Comparison of ENCODE assay signal across 8 cellular contexts in the genomic region with DNA sequence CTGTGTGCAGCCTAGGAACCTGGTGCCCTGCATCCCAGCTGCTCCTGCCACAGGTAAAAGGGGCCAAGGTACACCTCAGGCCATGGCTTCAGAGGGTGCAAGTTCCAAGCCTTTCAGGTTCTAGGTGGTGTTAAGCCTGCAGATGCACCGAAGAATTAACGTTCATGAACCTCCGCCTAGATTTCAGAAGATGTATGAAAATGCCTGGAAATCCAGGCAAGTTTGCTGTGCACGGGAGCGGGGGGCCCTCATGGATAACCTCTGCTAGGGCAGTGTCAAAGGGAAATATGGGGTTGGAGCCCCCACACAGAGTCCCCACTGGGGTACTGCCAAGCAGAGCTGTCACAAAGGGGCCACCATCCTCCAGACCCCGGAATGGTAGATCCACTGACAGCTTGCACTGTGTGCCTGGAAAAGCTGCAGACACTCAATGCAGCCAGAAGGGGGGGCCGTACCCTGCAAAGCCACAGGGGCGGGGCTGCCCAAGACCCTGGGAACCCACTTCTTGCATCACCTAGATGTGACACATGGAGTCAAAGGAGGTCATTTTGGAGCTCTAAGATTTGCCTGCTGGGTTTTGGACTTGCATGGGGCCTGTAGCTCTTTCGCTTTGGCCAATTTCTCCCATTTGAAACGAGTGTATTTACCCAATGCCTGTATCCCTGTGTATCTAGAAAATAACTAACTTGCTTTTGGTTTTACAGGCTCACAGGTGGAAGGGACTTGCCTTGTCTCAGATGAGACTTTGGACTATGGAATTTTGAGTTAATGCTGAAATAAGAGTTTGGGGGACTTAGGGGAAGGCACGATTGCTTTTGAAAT.
A peak's percentile ranks its signal among the peaks of the same experiment; 100 is the strongest.
DNase-seq lines count a peak whose midpoint lies in the region; ATAC-seq and TF ChIP-seq lines count a peak whose summit lies in the region.
"Not testable (repeated sequence)": the region's sequence is repeated elsewhere in the genome, so short reads cannot be mapped to it uniquely, and the experiment has no call there.

No MANE protein-coding gene starts in this region.

- H3K4me3 Mint-ChIP-seq in WTC11, result not testable (repeated sequence)

- H3K4me1 Mint-ChIP-seq in WTC11, result peaks cover 28% of the 10 kb centered on the region

- peaks cover 34% of the 10 kb centered on the region for H3K36me3 Mint-ChIP-seq in WTC11

- TF ChIP-seq POLR2A in gastrocnemius medialis (IDR thresholded peaks at IDR 0.05); transverse colon (IDR thresholded peaks at IDR 0.05): not testable (repeated sequence)

- CTCF ChIA-PET in WTC11 (lab: Charles Lee), result interaction anchor here (0.6 kb wide), 1 partner anchor 191 kb away, joined by 3 read pairs; no protein-coding TSS in a partner anchor

- H3K27ac ChIP-seq in ascending aorta, lower lobe of right lung, gastrocnemius medialis, transverse colon: not testable (repeated sequence)

- POLR2A ChIA-PET in WTC11 (lab: Charles Lee), result not testable (repeated sequence)

- DNase-seq in Daoy (ENCODE audit: low read depth) (peak; percentile 61), LHCN-M2 (ENCODE audit: low read depth) (peak; percentile 45), WTC11 (ENCODE audit: low spot score) (peak; percentile 94), ascending aorta (ENCODE audit: low spot score in 2 of 2) (peak in 1 of 2 donors; percentile 80), fibroblast of villous mesenchyme (ENCODE audit: low read depth) (peak; percentile 71), lower lobe of right lung (peak; percentile 71), gastrocnemius medialis (peak in 1 of 2 donors; percentile 28)
- not testable (repeated sequence) for DNase-seq in transverse colon

- H3K27me3 Mint-ChIP-seq in WTC11 (ENCODE audit: low read depth), result peaks cover 20% of the 10 kb centered on the region

- H3K27me3 ChIP-seq in ascending aorta; lower lobe of right lung (ENCODE audit: low read depth); gastrocnemius medialis; transverse colon: not testable (repeated sequence)

- not testable (repeated sequence) for TF ChIP-seq EP300 in transverse colon (IDR thresholded peaks at IDR 0.05; ENCODE audit: low read depth)

- H3K4me3 ChIP-seq in ascending aorta; fibroblast of villous mesenchyme (ENCODE audit: low read depth, low read length); lower lobe of right lung; gastrocnemius medialis; transverse colon: not testable (repeated sequence)

- in situ Hi-C loops in gastrocnemius medialis (cut with MboI; ENCODE audit: low sequenced_read_pairs in 4 of 4); transverse colon (cut with MboI; ENCODE audit: low pct_ligation_motif_present in 1 of 4, low pct_unique_long_range_greater_than_20kb in 1 of 4, low sequenced_read_pairs in 3 of 4): not testable (repeated sequence)

- WGBS in transverse colon (ENCODE audit: low coverage in 1 of 2), 2 donors, result 88 to 98% methylated on average over 5 to 10 of the region's 11 CpGs

- ATAC-seq in WTC11, lower lobe of right lung, gastrocnemius medialis: not testable (repeated sequence)

- peaks cover 0 to 23% of the 10 kb centered on the region in 2 donors for H3K36me3 ChIP-seq in ascending aorta
- peaks cover 13% of the 10 kb centered on the region for H3K36me3 ChIP-seq in lower lobe of right lung
- H3K36me3 ChIP-seq in gastrocnemius medialis, transverse colon: not testable (repeated sequence)

- not testable (repeated sequence) for H3K27ac Mint-ChIP-seq in WTC11

- H3K4me1 ChIP-seq in ascending aorta, lower lobe of right lung, gastrocnemius medialis, transverse colon: not testable (repeated sequence)

- H3K9me3 Mint-ChIP-seq in WTC11, result peaks cover 18% of the 10 kb centered on the region

- intact Hi-C loops in ascending aorta (cut with DNase I); lower lobe of right lung (cut with DNase I); gastrocnemius medialis (cut with DNase I; ENCODE audit: low total_unique reads); transverse colon (cut with DNase I; ENCODE audit: low total_unique reads): not testable (repeated sequence)

- TF ChIP-seq CTCF in WTC11 (IDR thresholded peaks at IDR 0.05) (peak; percentile 85), ascending aorta (IDR thresholded peaks at IDR 0.05) (peak; percentile 3 to 53 (median 32)), fibroblast of villous mesenchyme (IDR thresholded peaks at IDR 0.05; ENCODE audit: insufficient read depth, low read depth, low read length) (peak; percentile 57), lower lobe of right lung (IDR thresholded peaks at IDR 0.05) (peak; percentile 51), gastrocnemius medialis (IDR thresholded peaks at IDR 0.05 in 4 of 5, conservative IDR thresholded peaks at IDR 0.05 in 1 of 5) (peak in 3 of 5 experiments; percentile 19 to 56 (median 25)), transverse colon (IDR thresholded peaks at IDR 0.05) (peak in 4 of 5 experiments; percentile 21 to 31 (median 26))

- not testable (repeated sequence) for H3K9me3 ChIP-seq in ascending aorta, lower lobe of right lung, gastrocnemius medialis, transverse colon

Comparison
In these comparisons a context has a peak if more than half of its experiments do, and no peak if none do; other contexts are left out.
1. CTCF ChIP-seq: peak in every context shown above with its lines; median percentile 85 in WTC11; 57 in fibroblast of villous mesenchyme; 51 in lower lobe of right lung; 32 in ascending aorta; 26 in transverse colon; 25 in gastrocnemius medialis.